In genomic region chr19:17294051-17294891, GRCh38 we compare ENCODE assay signal across 8 cellular contexts. TPM values are rescaled to one million over a fixed set of nuclear protein-coding genes. Genes with fewer than 3 reads are reported as not detected.
A peak's percentile ranks its signal among the peaks of the same experiment; 100 is the strongest.
DNase-seq lines count a peak whose midpoint lies in the region; ATAC-seq lines count a peak whose summit lies in the region.

No MANE protein-coding gene starts in this region.

- ATAC-seq in T-cell (replicated peaks in 1 of 4) (no peak), GM18909 (IDR thresholded peaks at IDR 0.05; ENCODE audit: poor library complexity, unreplicated experiment) (no peak)

- peaks cover 7% of the 10 kb centered on the region for H3K36me3 Mint-ChIP-seq in T-cell

- no peaks in the 10 kb centered on the region for H3K27me3 Mint-ChIP-seq in T-cell

- POLR2A ChIA-PET in T-cell (lab: Charles Lee), result no interaction called here

- DNase-seq in NCI-H146 (lab: John Stamatoyannopoulos, UW), result peak; percentile 14
- no peak for DNase-seq in NCI-H146 treated with DMSO at 0.1 percent for 48 hours (lab: John Stamatoyannopoulos, UW; ENCODE audit: unreplicated experiment)
- DNase-seq in T-cell, result peak in 20 of 34 experiments; percentile 16 to 56 (median 32)
- DNase-seq in central memory CD4-positive, alpha-beta T cell, result peak; percentile 36
- peak; percentile 47 to 66 for DNase-seq in stimulated activated CD4-positive, alpha-beta T cell treated with anti-CD3 and anti-CD28 coated beads, Interleukin-4, amount 100 ng/mL, for 48 hours (ENCODE audit: low read depth in 2 of 2)
- DNase-seq in HPDE6-E6E7 (ENCODE audit: extremely low spot score), result no peak
- no peak for DNase-seq in NCI-H1417 treated with DMSO at 0.1 percent for 48 hours (lab: John Stamatoyannopoulos, UW)

- peaks cover 5 to 8% (median 8%) of the 10 kb centered on the region in 3 donors for H3K4me1 Mint-ChIP-seq in T-cell

- H3K4me3 Mint-ChIP-seq in T-cell, result no peak overlapping the region

- no peaks in the 10 kb centered on the region for H3K9me3 Mint-ChIP-seq in T-cell

- CTCF ChIA-PET in T-cell (lab: Charles Lee), result no interaction called here

- H3K27ac Mint-ChIP-seq in T-cell, result no peak overlapping the region

RNA-seq across cellular contexts. Expression of gene ABHD8, which starts 9.0 kb away (rescaled TPM):
- total RNA-seq in T-cell, result 10 to 100 TPM in 3 of 5 donors, 1 to 10 TPM in 2; 5.3 to 12.4 (median 11.3) TPM

RNA-seq across cellular contexts. Expression of gene MRPL34, which starts 11.4 kb away (rescaled TPM):
- total RNA-seq in T-cell, result 10 to 100 TPM; 37.6 to 87.0 (median 69.3) TPM

RNA-seq across cellular contexts. Expression of gene ANKLE1, which starts 12.6 kb away (rescaled TPM):
- total RNA-seq in T-cell, result 1 to 10 TPM in 4 of 5 donors, under 1 TPM in 1; 0.93 to 6.5 (median 2.9) TPM

RNA-seq across cellular contexts. Expression of gene DDA1, which starts 15.1 kb away (rescaled TPM):
- 10 to 100 TPM; 37.3 to 51.7 (median 42.0) TPM for total RNA-seq in T-cell

RNA-seq across cellular contexts. Expression of gene BABAM1, which starts 27.0 kb away (rescaled TPM):
- total RNA-seq in T-cell, result 100 to 1,000 TPM in 3 of 5 donors, 10 to 100 TPM in 2; 76.7 to 130 (median 117) TPM

Comparison
In these comparisons a context has a peak if more than half of its experiments do, and no peak if none do; other contexts are left out.
1. DNase-seq: peak in NCI-H146 (single experiment), T-cell (20 of 34), central memory CD4-positive, alpha-beta T cell (single experiment) and stimulated activated CD4-positive, alpha-beta T cell treated with anti-CD3 and anti-CD28 coated beads, Interleukin-4, amount 100 ng/mL, for 48 hours (2 of 2); none in NCI-H146 treated with DMSO at 0.1 percent for 48 hours (single experiment), HPDE6-E6E7 (single experiment) and NCI-H1417 treated with DMSO at 0.1 percent for 48 hours (single experiment).